7 cellular contexts compared by ENCODE assay signal in genomic region chr2:178796079-178796677, GRCh38. TPM values are rescaled to one million over a fixed set of nuclear protein-coding genes. Genes with fewer than 3 reads are reported as not detected.
DNase-seq lines count a peak whose midpoint lies in the region; ATAC-seq, FAIRE-seq and TF ChIP-seq lines count a peak whose summit lies in the region.

No MANE protein-coding gene starts in this region.

- no peak overlapping the region for H3K27ac ChIP-seq in ascending aorta
- H3K27ac ChIP-seq in HepG2 (ENCODE audit: extremely low read length, insufficient read depth, low read length) = no peak overlapping the region

- TF ChIP-seq RAD21 in HepG2 (CRISPR knock-in tag; IDR thresholded peaks at IDR 0.05) = no peak

- TF ChIP-seq CTCF in NB4 (IDR thresholded peaks at IDR 0.05; ENCODE audit: low read depth, low read length) (no peak), ascending aorta (IDR thresholded peaks at IDR 0.05) (peak; percentile 45 to 76 (median 64)), HepG2 (CRISPR knock-in tag; IDR thresholded peaks at IDR 0.05) (peak; percentile 22; the same call in 1 of the 2 replicates)

- ATAC-seq in HepG2 = no peak
- no peak for ATAC-seq in GM19397 (IDR thresholded peaks at IDR 0.05; ENCODE audit: unreplicated experiment)
- ATAC-seq in GM21786 (IDR thresholded peaks at IDR 0.05; ENCODE audit: unreplicated experiment) = no peak

- H3K36me3 ChIP-seq in ascending aorta (no peaks in the 10 kb centered on the region), HepG2 (replicated peaks in 1 of 2; ENCODE audit: control insufficient read depth in 1 of 2, insufficient read depth in 2 of 2, low read length in 2 of 2) (no peaks in the 10 kb centered on the region)

- H3K79me2 ChIP-seq in HepG2 (ENCODE audit: insufficient read depth, low read length) = no peaks in the 10 kb centered on the region

- H3K9me3 ChIP-seq in ascending aorta (no peaks in the 10 kb centered on the region), HepG2 (ENCODE audit: low read length) (no peaks in the 10 kb centered on the region)

- CTCF ChIA-PET in HepG2 (lab: Yijun Ruan, JAX; ENCODE audit: low intra/inter-chr PET ratio, low total read pairs) = interaction anchor here (1.3 kb wide), 2 partner anchors 118 to 119 kb away, joined by 3 to 6 read pairs; no protein-coding TSS in a partner anchor

- no peak overlapping the region for H3K9ac ChIP-seq in HepG2 (ENCODE audit: insufficient read depth, low read depth, low read length)

- TF ChIP-seq POLR2A in NB4 (IDR thresholded peaks at IDR 0.05; ENCODE audit: extremely low read depth, insufficient read length) = no peak
- no peak for TF ChIP-seq POLR2A in HepG2 (IDR thresholded peaks at IDR 0.05; ENCODE audit: insufficient read depth in 1 of 2, low read depth in 2 of 2, low read length in 2 of 2)

- FAIRE-seq in G401.6 (lab: Jason Lieb, UNC) (peak; percentile 73), HepG2 (lab: Jason Lieb, UNC) (peak; percentile 46)

- no peak overlapping the region for H3K4me2 ChIP-seq in HepG2 (ENCODE audit: low read depth, low read length)

- intact Hi-C loops in ascending aorta (cut with DNase I) = loop anchor here (1.0 to 10.0 kb wide), 2 partner anchors 118 to 329 kb away; no protein-coding TSS in a partner anchor
- intact Hi-C loops in HepG2 (cut with micrococcal nuclease; ENCODE audit: unreplicated experiment) = loop anchor here (1.0 to 10.0 kb wide), 3 partner anchors 118 to 959 kb away; no protein-coding TSS in a partner anchor

- H4K20me1 ChIP-seq in HepG2 (ENCODE audit: insufficient read depth, low read length) = no peaks in the 10 kb centered on the region

- BruUV-seq in HepG2 (replicated peaks; lab: Mats Ljungman, UMichigan) = no TSS peak

- in situ Hi-C loops in HepG2 (cut with HindIII; ENCODE audit: extremely low pct_ligation_motif_present, low pct_unique_long_range_greater_than_20kb) = loop anchor here (10.0 kb wide), 1 partner anchor 119 kb away; no protein-coding TSS in a partner anchor

- TF ChIP-seq EP300 in HepG2 (IDR thresholded peaks at IDR 0.05; ENCODE audit: low read depth in 2 of 2, low read length in 2 of 2) (no peak), HepG2 (CRISPR knock-in tag; IDR thresholded peaks at IDR 0.05; ENCODE audit: borderline replicate concordance) (no peak)

- H3K4me3 ChIP-seq in NB4 (ENCODE audit: low read depth, low read length) = no peak overlapping the region
- no peak overlapping the region for H3K4me3 ChIP-seq in ascending aorta
- no peak overlapping the region for H3K4me3 ChIP-seq in HepG2 (replicated peaks in 1 of 3; ENCODE audit: insufficient read depth in 1 of 3, low read depth in 2 of 3, low read length in 3 of 3)

- POLR2A ChIA-PET in HepG2 (lab: Yijun Ruan, JAX) = no interaction called here

- 4% methylated on average over 2 of the region's 2 CpGs for WGBS in HepG2 (ENCODE audit: low lambda C conversion rate)

- DNase-seq in NB4 (ENCODE audit: low read depth) (peak; percentile 46), ascending aorta (ENCODE audit: low spot score in 2 of 2) (no peak), HepG2 (ENCODE audit: low spot score) (peak; percentile 10), NCI-H187 treated with DMSO at 0.1 percent for 48 hours (lab: John Stamatoyannopoulos, UW) (no peak)

- H2AFZ ChIP-seq in HepG2 (ENCODE audit: low read length) = no peak overlapping the region

- H3K4me1 ChIP-seq in ascending aorta = no peaks in the 10 kb centered on the region
- H3K4me1 ChIP-seq in HepG2 (ENCODE audit: insufficient read depth, low read length) = no peaks in the 10 kb centered on the region

- H3K27me3 ChIP-seq in ascending aorta = no peaks in the 10 kb centered on the region
- H3K27me3 ChIP-seq in HepG2 (ENCODE audit: control insufficient read depth in 1 of 2, insufficient read depth in 2 of 2, low read length in 2 of 2) = peaks cover 0 to 23% of the 10 kb centered on the region in 2 experiments; a peak in 2 of 5 replicates

TF ChIP-seq in HepG2, 621 proteins besides CTCF, POLR2A, EP300 and RAD21:
- TF ChIP-seq ZNF274 (CRISPR knock-in tag; IDR thresholded peaks at IDR 0.05) = no peak
- peak; percentile 62 for TF ChIP-seq STAG1 (CRISPR knock-in tag; IDR thresholded peaks at IDR 0.05)
- peak; percentile 27; the same call in 1 of the 2 replicates for TF ChIP-seq ARID3A (IDR thresholded peaks at IDR 0.05; ENCODE audit: low read depth, low read length)

RNA-seq across cellular contexts. Expression of gene TTN, which starts 11.0 kb away (rescaled TPM):
- total RNA-seq in ascending aorta (7.6 TPM), HepG2 (2016; rRNA removed; fragmentation: Illumina TruSeq; extraction: Trizol) (under 0.01 TPM in 2 replicates)
- total RNA-seq in HepG2 (2016; cell fraction: cytosol; rRNA removed; fragmentation: Illumina TruSeq; extraction: Trizol; ENCODE audit: low read depth) = not detected in 2 replicates
- total RNA-seq in HepG2 (2016; cell fraction: insoluble cytoplasmic fraction; rRNA removed; fragmentation: Illumina TruSeq; extraction: Trizol) = under 0.01 TPM in 2 replicates
- total RNA-seq in HepG2 (2016; cell fraction: membrane; rRNA removed; fragmentation: Illumina TruSeq; extraction: Trizol) = not detected in 2 replicates
- total RNA-seq in HepG2 (2016; cell fraction: nucleus; rRNA removed; fragmentation: Illumina TruSeq; extraction: Trizol) = under 0.01 and 0.06 TPM in 2 replicates
- polyA plus RNA-seq in HepG2 (2011; rRNA removed) = under 0.01 TPM in 1 of 2 replicates, not detected in the other
- polyA plus RNA-seq in HepG2 (2011; cell fraction: cytosol; rRNA removed) = under 0.01 TPM in 2 replicates
- polyA plus RNA-seq in HepG2 (2011; cell fraction: nucleus; rRNA removed) = 0.02 TPM in 2 replicates
- polyA plus RNA-seq in HepG2 (2012) = 0.08 and 0.12 TPM in 2 replicates
- polyA plus RNA-seq in HepG2 (2016; cell fraction: cytosol; fragmentation: Illumina TruSeq; extraction: Trizol; ENCODE audit: low read depth) = not detected in 2 replicates
- not detected in 2 replicates for polyA plus RNA-seq in HepG2 (2016; cell fraction: insoluble cytoplasmic fraction; fragmentation: Illumina TruSeq; extraction: Trizol; ENCODE audit: low read depth)
- polyA plus RNA-seq in HepG2 (2016; cell fraction: membrane; fragmentation: Illumina TruSeq; extraction: Trizol; ENCODE audit: low read depth) = not detected in 2 replicates
- 0.01 TPM in 1 of 2 replicates, not detected in the other for polyA plus RNA-seq in HepG2 (2016; cell fraction: nucleus; fragmentation: Illumina TruSeq; extraction: Trizol; ENCODE audit: insufficient read depth, low read depth)
- under 0.01 and 0.02 TPM in 2 replicates for polyA minus RNA-seq in HepG2 (2011; rRNA and poly(A)+ RNA removed; ENCODE audit: low replicate concordance)
- polyA minus RNA-seq in HepG2 (2011; cell fraction: cytosol; rRNA and poly(A)+ RNA removed) = under 0.01 TPM in 1 of 2 replicates, not detected in the other
- 0.13 and 1.1 TPM in 2 replicates for polyA minus RNA-seq in HepG2 (2011; cell fraction: nucleus; rRNA and poly(A)+ RNA removed)

Comparison
In these comparisons a context has a peak if more than half of its experiments do, and no peak if none do; other contexts are left out.
1. DNase-seq: peak in NB4 (single experiment) and HepG2 (single experiment); none in ascending aorta (0 of 2) and NCI-H187 treated with DMSO at 0.1 percent for 48 hours (single experiment).